ENCODE assay signal across 15 cellular contexts in genomic region chr1:61274979-61275378, GRCh38.
"Had no signal": no experiment of that assay in that cellular context is flagged by ENCODE, and none has a peak within 500 bp of the region (broad histone marks: within the 10 kb centered on the region; RNA-seq: fewer than 3 reads in every experiment).

No MANE protein-coding gene starts in this region.

- ATAC-seq: left lobe of liver; stimulated activated naive CD8-positive, alpha-beta T cell treated with anti-CD3 and anti-CD28 coated beads, Interleukin-15, amount 100 ng/mL, for 72 hours; T-helper 17 cell had no signal

- H3K9me3 Mint-ChIP-seq: activated naive CD4-positive, alpha-beta T cell treated with anti-CD3 and anti-CD28 coated beads, Interleukin-2, amount 10 ng/mL, durations not matched to agents 7 days and 5 days; activated T-helper 2 cell treated with anti-CD3 and anti-CD28 coated beads, Interferon-gamma antibody, Interleukin-2, Interleukin-4, amounts not matched to agents 10 μg/mL and 5 μg/mL and 100 μg/mL, durations not matched to agents 14 hours and 24 hours and 36 hours; memory B cell; nephron progenitor cell; stimulated activated naive CD8-positive, alpha-beta T cell treated with anti-CD3 and anti-CD28 coated beads, Interleukin-15, amount 100 ng/mL, for 72 hours had no signal

- H3K4me3 Mint-ChIP-seq: activated naive CD4-positive, alpha-beta T cell treated with anti-CD3 and anti-CD28 coated beads, Interleukin-2, amount 10 ng/mL, durations not matched to agents 7 days and 5 days; memory B cell; nephron progenitor cell; stimulated activated naive CD8-positive, alpha-beta T cell treated with anti-CD3 and anti-CD28 coated beads, Interleukin-15, amount 100 ng/mL, for 72 hours; T-helper 17 cell had no signal

- H3K4me1 Mint-ChIP-seq: activated naive CD4-positive, alpha-beta T cell treated with anti-CD3 and anti-CD28 coated beads, Interleukin-2, amount 10 ng/mL, durations not matched to agents 7 days and 5 days; nephron progenitor cell had no signal

- H3K9me3 ChIP-seq: colonic mucosa had no signal

- H3K27ac Mint-ChIP-seq: activated naive CD4-positive, alpha-beta T cell treated with anti-CD3 and anti-CD28 coated beads, Interleukin-2, amount 10 ng/mL, durations not matched to agents 7 days and 5 days; activated T-helper 2 cell treated with anti-CD3 and anti-CD28 coated beads, Interferon-gamma antibody, Interleukin-2, Interleukin-4, amounts not matched to agents 10 μg/mL and 5 μg/mL and 100 μg/mL, durations not matched to agents 14 hours and 24 hours and 36 hours; memory B cell; nephron progenitor cell; stimulated activated naive CD8-positive, alpha-beta T cell treated with anti-CD3 and anti-CD28 coated beads, Interleukin-15, amount 100 ng/mL, for 72 hours; T-helper 17 cell had no signal

- H3K4me3 ChIP-seq: colonic mucosa had no signal

- DNase-seq: activated CD4-positive, CD25-positive, alpha-beta regulatory T cell; activated naive CD4-positive, alpha-beta T cell treated with anti-CD3 and anti-CD28 coated beads, Interleukin-2, amount 10 ng/mL, durations not matched to agents 7 days and 5 days; colonic mucosa; effector CD8-positive, alpha-beta T cell; glutamatergic neuron; nephron progenitor cell; SIG-M5; stimulated activated CD4-positive, alpha-beta T cell treated with anti-CD3 and anti-CD28 coated beads, Interleukin-2, amount 100 ng/mL, for 48 hours; stimulated activated CD8-positive, alpha-beta memory T cell treated with anti-CD3 and anti-CD28 coated beads, Interleukin-4, amount 100 ng/mL, for 48 hours; stimulated activated naive CD8-positive, alpha-beta T cell treated with anti-CD3 and anti-CD28 coated beads, Interleukin-15, amount 100 ng/mL, for 72 hours; T-helper 17 cell; trophoblast cell had no signal

- H3K4me1 ChIP-seq: colonic mucosa had no signal

- H3K27me3 ChIP-seq: colonic mucosa had no signal

- H3K36me3 ChIP-seq: colonic mucosa had no signal

- H3K27me3 Mint-ChIP-seq: activated naive CD4-positive, alpha-beta T cell treated with anti-CD3 and anti-CD28 coated beads, Interleukin-2, amount 10 ng/mL, durations not matched to agents 7 days and 5 days; stimulated activated naive CD8-positive, alpha-beta T cell treated with anti-CD3 and anti-CD28 coated beads, Interleukin-15, amount 100 ng/mL, for 72 hours had no signal

- H3K36me3 Mint-ChIP-seq: activated naive CD4-positive, alpha-beta T cell treated with anti-CD3 and anti-CD28 coated beads, Interleukin-2, amount 10 ng/mL, durations not matched to agents 7 days and 5 days; memory B cell had no signal

- H3K27ac ChIP-seq: colonic mucosa had no signal
